ENCODE assay signal across 22 cellular contexts in genomic region chr15:67184208-67184925, GRCh38.
DNase-seq lines count a peak whose midpoint lies in the region; ATAC-seq and TF ChIP-seq lines count a peak whose summit lies in the region.
"Had no signal": no experiment of that assay in that cellular context is flagged by ENCODE, and none has a peak within 500 bp of the region (broad histone marks: within the 10 kb centered on the region; RNA-seq: fewer than 3 reads in every experiment).

No MANE protein-coding gene starts in this region.

- no peak overlapping the region for H3K27ac Mint-ChIP-seq in activated CD4-positive, alpha-beta memory T cell treated with anti-CD3 and anti-CD28 coated beads for 36 hours
- peak overlapping the region; percentile 45 for H3K27ac Mint-ChIP-seq in memory B cell
- peak overlapping the region; percentile 77 for H3K27ac Mint-ChIP-seq in stimulated activated memory B cell treated with anti-CD40 and anti-IgM and Interleukin-4, amounts not matched to agents 10 μg/mL and 1 μg/mL and 100 μg/mL, for 72 hours

- no peak for ATAC-seq in memory B cell (ENCODE audit: low read depth)
- no peak for ATAC-seq in stimulated activated memory B cell treated with anti-CD40 and anti-IgM and Interleukin-4, amounts not matched to agents 10 μg/mL and 1 μg/mL and 100 μg/mL, for 72 hours
- ATAC-seq: esophagus mucosa, GM23338 had no signal

- H3K27me3 Mint-ChIP-seq in activated CD4-positive, alpha-beta memory T cell treated with anti-CD3 and anti-CD28 coated beads for 36 hours, result no peaks in the 10 kb centered on the region
- H3K27me3 Mint-ChIP-seq in memory B cell, result no peaks in the 10 kb centered on the region
- no peaks in the 10 kb centered on the region for H3K27me3 Mint-ChIP-seq in stimulated activated memory B cell treated with anti-CD40 and anti-IgM and Interleukin-4, amounts not matched to agents 10 μg/mL and 1 μg/mL and 100 μg/mL, for 72 hours
- H3K27me3 Mint-ChIP-seq: activated CD4-positive, alpha-beta T cell treated with anti-CD3 and anti-CD28 coated beads, Interleukin-2, amount 10 ng/mL, durations not matched to agents 24 days and 14 days; activated naive CD8-positive, alpha-beta T cell treated with anti-CD3 and anti-CD28 coated beads, Interleukin-2, amount 10 ng/mL, durations not matched to agents 7 days and 5 days; CD4-positive, CD25-positive, alpha-beta regulatory T cell; stimulated activated naive B cell treated with anti-CD40 and anti-IgM and Interleukin-4, amounts not matched to agents 10 μg/mL and 1 μg/mL and 100 μg/mL, for 72 hours had no signal

- no peak for TF ChIP-seq CTCF in foreskin fibroblast (IDR thresholded peaks at IDR 0.05; ENCODE audit: low read depth, low read length)

- intact Hi-C loops in activated CD4-positive, alpha-beta memory T cell treated with anti-CD3 and anti-CD28 coated beads for 36 hours (cut with micrococcal nuclease), result no loop called here

- no peak overlapping the region for H3K4me3 Mint-ChIP-seq in activated CD4-positive, alpha-beta memory T cell treated with anti-CD3 and anti-CD28 coated beads for 36 hours
- H3K4me3 Mint-ChIP-seq in memory B cell, result no peak overlapping the region
- no peak overlapping the region for H3K4me3 Mint-ChIP-seq in stimulated activated memory B cell treated with anti-CD40 and anti-IgM and Interleukin-4, amounts not matched to agents 10 μg/mL and 1 μg/mL and 100 μg/mL, for 72 hours
- H3K4me3 Mint-ChIP-seq: activated CD4-positive, alpha-beta T cell treated with anti-CD3 and anti-CD28 coated beads, Interleukin-2, amount 10 ng/mL, durations not matched to agents 24 days and 14 days; activated naive CD8-positive, alpha-beta T cell treated with anti-CD3 and anti-CD28 coated beads, Interleukin-2, amount 10 ng/mL, durations not matched to agents 7 days and 5 days; GM23338; nephron; stimulated activated naive B cell treated with anti-CD40 and anti-IgM and Interleukin-4, amounts not matched to agents 10 μg/mL and 1 μg/mL and 100 μg/mL, for 72 hours had no signal

- CTCF ChIA-PET in activated CD4-positive, alpha-beta memory T cell treated with anti-CD3 and anti-CD28 coated beads for 36 hours (lab: Charles Lee), result interaction anchor here (1.0 to 1.1 kb wide), 2 partner anchors 14 to 238 kb away, joined by 3 to 4 read pairs; no protein-coding TSS in a partner anchor

- DNase-seq in activated T-cell treated with anti-CD3 and anti-CD28 coated beads, Interleukin-2, amount 50 U/mL, for 48 hours, result peak; percentile 12 to 14
- DNase-seq in activated T-cell treated with anti-CD3 and anti-CD28 coated beads for 4 hours (no peak), memory B cell (ENCODE audit: low spot score in 2 of 2) (no peak), NCI-H2227 (lab: John Stamatoyannopoulos, UW; ENCODE audit: unreplicated experiment) (no peak), foreskin fibroblast (no peak), epidermal melanocyte (ENCODE audit: insufficient read length, low spot score) (no peak)
- peak; percentile 4 for DNase-seq in activated CD4-positive, alpha-beta memory T cell treated with anti-CD3 and anti-CD28 coated beads for 36 hours
- DNase-seq: activated CD4-positive, alpha-beta T cell treated with anti-CD3 and anti-CD28 coated beads, Interleukin-2, amount 10 ng/mL, durations not matched to agents 24 days and 14 days; activated naive CD8-positive, alpha-beta T cell treated with anti-CD3 and anti-CD28 coated beads, Interleukin-2, amount 10 ng/mL, durations not matched to agents 7 days and 5 days; activated T-cell treated with anti-CD3 and anti-CD28 coated beads, Interleukin-2, amount 50 U/mL, for 1 hour; CD4-positive, CD25-positive, alpha-beta regulatory T cell; dorsolateral prefrontal cortex; immature natural killer cell; NCI-H1930; NK-92 treated with Interleukin-12 subunit alpha and Interleukin-12 subunit beta, amount 100 ng/mL, for 24 hours; stimulated activated naive B cell treated with anti-CD40 and anti-IgM and Interleukin-4, amounts not matched to agents 10 μg/mL and 1 μg/mL and 100 μg/mL, for 72 hours; trophoblast cell had no signal

- peaks cover 38% of the 10 kb centered on the region for H3K36me3 Mint-ChIP-seq in activated CD4-positive, alpha-beta memory T cell treated with anti-CD3 and anti-CD28 coated beads for 36 hours
- H3K36me3 Mint-ChIP-seq in memory B cell, result peaks cover 37% of the 10 kb centered on the region
- H3K36me3 Mint-ChIP-seq in stimulated activated memory B cell treated with anti-CD40 and anti-IgM and Interleukin-4, amounts not matched to agents 10 μg/mL and 1 μg/mL and 100 μg/mL, for 72 hours, result peaks cover 66% of the 10 kb centered on the region

- no peaks in the 10 kb centered on the region for H3K9me3 Mint-ChIP-seq in activated CD4-positive, alpha-beta memory T cell treated with anti-CD3 and anti-CD28 coated beads for 36 hours
- no peaks in the 10 kb centered on the region for H3K9me3 Mint-ChIP-seq in memory B cell
- no peaks in the 10 kb centered on the region for H3K9me3 Mint-ChIP-seq in stimulated activated memory B cell treated with anti-CD40 and anti-IgM and Interleukin-4, amounts not matched to agents 10 μg/mL and 1 μg/mL and 100 μg/mL, for 72 hours
- H3K9me3 Mint-ChIP-seq: activated CD4-positive, alpha-beta T cell treated with anti-CD3 and anti-CD28 coated beads, Interleukin-2, amount 10 ng/mL, durations not matched to agents 24 days and 14 days; activated naive CD8-positive, alpha-beta T cell treated with anti-CD3 and anti-CD28 coated beads, Interleukin-2, amount 10 ng/mL, durations not matched to agents 7 days and 5 days; GM23338; immature natural killer cell; nephron; stimulated activated naive B cell treated with anti-CD40 and anti-IgM and Interleukin-4, amounts not matched to agents 10 μg/mL and 1 μg/mL and 100 μg/mL, for 72 hours had no signal

- no peak overlapping the region for H3K4me3 ChIP-seq in foreskin fibroblast (ENCODE audit: low read depth in 1 of 2, low read length in 2 of 2)
- H3K4me3 ChIP-seq: dorsolateral prefrontal cortex, GM23338, lung had no signal

- POLR2A ChIA-PET in activated CD4-positive, alpha-beta memory T cell treated with anti-CD3 and anti-CD28 coated beads for 36 hours (lab: Charles Lee), result no interaction called here

- H3K4me1 Mint-ChIP-seq in activated CD4-positive, alpha-beta memory T cell treated with anti-CD3 and anti-CD28 coated beads for 36 hours (ENCODE audit: low read depth), result peaks cover 6% of the 10 kb centered on the region
- peaks cover 17% of the 10 kb centered on the region for H3K4me1 Mint-ChIP-seq in memory B cell
- H3K4me1 Mint-ChIP-seq in stimulated activated memory B cell treated with anti-CD40 and anti-IgM and Interleukin-4, amounts not matched to agents 10 μg/mL and 1 μg/mL and 100 μg/mL, for 72 hours, result peaks cover 31% of the 10 kb centered on the region

Comparison
In these comparisons a context has a peak if more than half of its experiments do, and no peak if none do; other contexts are left out.
1. DNase-seq: peak in activated T-cell treated with anti-CD3 and anti-CD28 coated beads, Interleukin-2, amount 50 U/mL, for 48 hours (2 of 2) and activated CD4-positive, alpha-beta memory T cell treated with anti-CD3 and anti-CD28 coated beads for 36 hours (single experiment); none in activated T-cell treated with anti-CD3 and anti-CD28 coated beads for 4 hours (single experiment), memory B cell (0 of 2), NCI-H2227 (single experiment), foreskin fibroblast (0 of 2) and epidermal melanocyte (single experiment).